32 cellular contexts compared by ENCODE assay signal in the genomic region with DNA sequence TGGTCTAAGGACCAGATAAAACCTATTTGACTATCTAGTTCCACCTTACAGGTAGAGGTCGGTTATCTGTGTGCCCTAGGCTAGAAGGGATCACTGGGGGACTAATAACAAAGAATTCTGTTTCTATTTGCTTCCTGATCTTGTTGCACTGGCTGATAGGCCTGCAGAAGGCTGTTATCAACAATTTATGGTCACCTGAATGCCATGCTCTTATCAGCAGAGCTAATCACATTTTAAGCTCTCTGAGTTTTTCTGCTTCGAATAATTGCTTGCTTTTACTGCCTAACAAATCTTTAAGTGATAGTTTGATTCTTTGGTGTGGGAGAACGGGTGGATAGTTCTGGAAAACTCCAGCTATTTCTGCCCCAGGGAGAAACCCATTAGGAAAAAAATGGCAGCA.
"Had no signal": no experiment of that assay in that cellular context is flagged by ENCODE, and none has a peak within 500 bp of the region (broad histone marks: within the 10 kb centered on the region; RNA-seq: fewer than 3 reads in every experiment).

No MANE protein-coding gene starts in this region.

- H3K27me3 Mint-ChIP-seq: activated B cell treated with CpG ODN at 0.5 μM for 24 hours; activated CD4-positive, alpha-beta memory T cell treated with anti-CD3 and anti-CD28 coated beads for 36 hours; activated CD8-positive, alpha-beta memory T cell treated with anti-CD3 and anti-CD28 coated beads, Interleukin-2, amount 10 ng/mL, durations not matched to agents 7 days and 5 days had no signal

- H3K4me3 ChIP-seq: K562, PC-9 had no signal

- H3K4me1 Mint-ChIP-seq: activated B cell treated with CpG ODN at 0.5 μM for 24 hours; activated CD8-positive, alpha-beta memory T cell treated with anti-CD3 and anti-CD28 coated beads, Interleukin-2, amount 10 ng/mL, durations not matched to agents 7 days and 5 days; activated naive CD8-positive, alpha-beta T cell treated with anti-CD3 and anti-CD28 coated beads for 36 hours had no signal

- H3K27ac Mint-ChIP-seq: activated B cell treated with CpG ODN at 0.5 μM for 24 hours; activated CD4-positive, alpha-beta memory T cell treated with anti-CD3 and anti-CD28 coated beads for 36 hours; activated CD8-positive, alpha-beta memory T cell treated with anti-CD3 and anti-CD28 coated beads, Interleukin-2, amount 10 ng/mL, durations not matched to agents 7 days and 5 days; activated naive CD8-positive, alpha-beta T cell treated with anti-CD3 and anti-CD28 coated beads for 36 hours; T-helper 1 cell treated with Interleukin-12 subunit alpha and Interleukin-12 subunit beta and Interleukin-4 antibody, amounts not matched to agents 30 μg/mL and 1 μg/mL, for 36 hours; T-helper 2 cell treated with Interferon-gamma antibody and Interleukin-4, amounts not matched to agents 5 μg/mL and 100 μg/mL, for 36 hours had no signal

- H3K4me3 Mint-ChIP-seq: activated B cell treated with CpG ODN at 0.5 μM for 24 hours; activated CD4-positive, alpha-beta memory T cell treated with anti-CD3 and anti-CD28 coated beads for 36 hours; activated CD8-positive, alpha-beta memory T cell treated with anti-CD3 and anti-CD28 coated beads, Interleukin-2, amount 10 ng/mL, durations not matched to agents 7 days and 5 days; activated naive CD8-positive, alpha-beta T cell treated with anti-CD3 and anti-CD28 coated beads for 36 hours; T-helper 1 cell treated with Interleukin-12 subunit alpha and Interleukin-12 subunit beta and Interleukin-4 antibody, amounts not matched to agents 30 μg/mL and 1 μg/mL, for 36 hours; T-helper 2 cell treated with Interferon-gamma antibody and Interleukin-4, amounts not matched to agents 5 μg/mL and 100 μg/mL, for 36 hours had no signal

- DNase-seq: activated B cell treated with CpG ODN at 0.5 μM for 24 hours; activated CD4-positive, alpha-beta memory T cell treated with anti-CD3 and anti-CD28 coated beads for 36 hours; activated CD4-positive, alpha-beta T cell treated with anti-CD3 and anti-CD28 coated beads for 4 hours; activated CD4-positive, alpha-beta T cell treated with anti-CD3 and anti-CD28 coated beads, Interleukin-2, amount 50 U/mL, for 1 hour; activated CD4-positive, CD25-positive, alpha-beta regulatory T cell treated with anti-CD3 and anti-CD28 coated beads, Interleukin-2, amount 50 U/mL, for 72 hours; activated CD8-positive, alpha-beta memory T cell treated with anti-CD3 and anti-CD28 coated beads, Interleukin-2, amount 10 ng/mL, durations not matched to agents 7 days and 5 days; activated CD8-positive, alpha-beta memory T cell treated with anti-CD3 and anti-CD28 coated beads, Interleukin-2, amount 50 U/mL, for 48 hours; activated effector memory CD4-positive, alpha-beta T cell treated with anti-CD3 and anti-CD28 coated beads, Interleukin-2, amount 50 U/mL, for 16 hours; activated naive CD4-positive, alpha-beta T cell; activated naive CD4-positive, alpha-beta T cell treated with anti-CD3 and anti-CD28 coated beads, Interleukin-2, amount 50 U/mL, for 16 hours; activated naive CD8-positive, alpha-beta T cell treated with anti-CD3 and anti-CD28 coated beads for 36 hours; activated T-cell treated with anti-CD3 and anti-CD28 coated beads, Interleukin-2, amount 50 U/mL, for 48 hours; amniotic stem cell; aorta; brain microvascular endothelial cell; central memory CD4-positive, alpha-beta T cell; NCI-H1105 treated with DMSO at 0.1 percent for 48 hours; NCI-H1436; NCI-H1694; NCI-H1930; NCI-H2081 treated with DMSO at 0.1 percent for 48 hours; NCI-H510A; NCI-H526; NCI-H748 treated with DMSO at 0.1 percent for 48 hours; NK-92 treated with Interleukin-12 subunit alpha and Interleukin-12 subunit beta, amount 100 ng/mL, for 24 hours; PC-9; SIG-M5 had no signal

- H3K36me3 ChIP-seq: brain microvascular endothelial cell had no signal

- H3K27ac ChIP-seq: brain microvascular endothelial cell, PC-9, RWPE1 had no signal

- ATAC-seq: activated CD8-positive, alpha-beta memory T cell treated with anti-CD3 and anti-CD28 coated beads, Interleukin-2, amount 10 ng/mL, durations not matched to agents 7 days and 5 days; K562; Right ventricle myocardium inferior had no signal

- H3K27me3 ChIP-seq: brain microvascular endothelial cell had no signal

- H3K36me3 Mint-ChIP-seq: activated CD4-positive, alpha-beta memory T cell treated with anti-CD3 and anti-CD28 coated beads for 36 hours; activated CD8-positive, alpha-beta memory T cell treated with anti-CD3 and anti-CD28 coated beads, Interleukin-2, amount 10 ng/mL, durations not matched to agents 7 days and 5 days; activated naive CD8-positive, alpha-beta T cell treated with anti-CD3 and anti-CD28 coated beads for 36 hours had no signal
